ENCODE assay signal across 10 cellular contexts in the genomic region with DNA sequence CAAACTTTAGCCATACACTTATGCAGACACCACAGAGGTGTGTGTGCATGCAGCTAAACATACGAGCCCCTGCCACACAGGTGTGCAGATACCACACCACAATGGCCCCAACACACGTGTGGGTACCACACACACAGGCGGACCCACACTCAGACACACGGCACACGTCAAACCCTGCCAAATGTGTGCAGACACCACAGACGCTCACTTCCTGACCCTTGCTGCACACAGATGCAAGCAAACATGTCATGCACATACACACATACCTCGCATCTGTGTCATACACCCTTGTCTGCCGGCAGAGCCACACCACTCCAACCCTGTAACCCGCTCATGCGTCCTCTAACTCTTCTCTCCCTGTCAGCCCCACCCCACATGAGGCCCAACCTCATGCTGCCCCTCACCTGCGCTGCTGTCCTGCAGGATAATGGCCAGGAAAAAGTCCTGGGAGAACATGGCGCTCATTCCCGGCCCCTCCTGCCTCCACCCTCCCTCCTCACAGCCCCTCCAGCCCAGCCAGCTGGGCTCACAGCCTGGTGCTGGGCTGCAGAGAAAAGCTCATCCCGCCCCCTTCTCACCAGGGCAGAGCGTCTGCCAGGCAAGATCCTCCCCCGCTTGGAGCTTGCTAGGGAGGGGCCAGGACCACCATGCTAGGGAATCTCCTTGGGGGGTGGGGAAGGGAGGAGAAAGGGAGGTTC. TPM values are rescaled to one million over a fixed set of nuclear protein-coding genes. Genes with fewer than 3 reads are reported as not detected.
DNase-seq lines count a peak whose midpoint lies in the region; ATAC-seq and TF ChIP-seq lines count a peak whose summit lies in the region.
"Had no signal": no experiment of that assay in that cellular context is flagged by ENCODE, and none has a peak within 500 bp of the region (broad histone marks: within the 10 kb centered on the region; RNA-seq: fewer than 3 reads in every experiment).

No MANE protein-coding gene starts in this region.

- H3F3A ChIP-seq in MM.1S (ENCODE audit: insufficient read depth, low read length) = no peaks in the 10 kb centered on the region

- H3K27me3 Mint-ChIP-seq in activated T-cell treated with anti-CD3 and anti-CD28 coated beads, Interleukin-2, amount 50 U/mL, for 24 hours = no peaks in the 10 kb centered on the region
- H3K27me3 Mint-ChIP-seq in WTC11 (ENCODE audit: low read depth) = no peaks in the 10 kb centered on the region
- H3K27me3 Mint-ChIP-seq in stimulated activated naive CD8-positive, alpha-beta T cell treated with anti-CD3 and anti-CD28 coated beads, Interleukin-15, amount 100 ng/mL, for 72 hours = no peaks in the 10 kb centered on the region
- peaks cover 0 to 7% (median 0%) of the 10 kb centered on the region in 3 donors for H3K27me3 Mint-ChIP-seq in CD14-positive monocyte (ENCODE audit: low read depth in 3 of 3)

- H3K4me3 Mint-ChIP-seq in activated T-cell treated with anti-CD3 and anti-CD28 coated beads, Interleukin-2, amount 50 U/mL, for 24 hours = peak overlapping the region; percentile 26
- H3K4me3 Mint-ChIP-seq in WTC11 = no peak overlapping the region
- H3K4me3 Mint-ChIP-seq in stimulated activated naive CD8-positive, alpha-beta T cell treated with anti-CD3 and anti-CD28 coated beads, Interleukin-15, amount 100 ng/mL, for 72 hours = peak overlapping the region; percentile 5 to 44
- no peak overlapping the region for H3K4me3 Mint-ChIP-seq in CD14-positive monocyte
- H3K4me3 Mint-ChIP-seq: dendritic cell treated with granulocyte-macrophage colony-stimulating factor and Interleukin-4, amounts not matched to agents 40 ng/mL and 50 ng/mL, for 4 days had no signal

- peaks cover 9% of the 10 kb centered on the region for H3K4me1 ChIP-seq in MM.1S (ENCODE audit: low read length)

- H3K9ac ChIP-seq in MM.1S (ENCODE audit: low read length) = no peak overlapping the region

- H3K4me3 ChIP-seq in foreskin fibroblast (ENCODE audit: low read depth in 1 of 2, low read length in 2 of 2) = no peak overlapping the region
- H3K4me3 ChIP-seq in MM.1S (ENCODE audit: low read length) = no peak overlapping the region

- no peak for DNase-seq in activated T-cell treated with anti-CD3 and anti-CD28 coated beads, Interleukin-2, amount 50 U/mL, for 24 hours
- no peak for DNase-seq in activated T-cell treated with anti-CD3 and anti-CD28 coated beads, Interleukin-2, amount 50 U/mL, for 48 hours
- no peak for DNase-seq in WTC11 (ENCODE audit: low spot score)
- peak; percentile 61 to 74 for DNase-seq in foreskin fibroblast
- peak in 1 of 2 donors; percentile 29 for DNase-seq in stimulated activated naive CD8-positive, alpha-beta T cell treated with anti-CD3 and anti-CD28 coated beads, Interleukin-15, amount 100 ng/mL, for 72 hours
- DNase-seq in dermis blood vessel endothelial cell = no peak
- DNase-seq in CD14-positive monocyte (ENCODE audit: low spot score) = no peak
- no peak for DNase-seq in MM.1S
- DNase-seq: NCI-H2029 treated with DMSO at 0.1 percent for 48 hours had no signal

- TF ChIP-seq CTCF in WTC11 (IDR thresholded peaks at IDR 0.05) (no peak), foreskin fibroblast (IDR thresholded peaks at IDR 0.05; ENCODE audit: low read depth, low read length) (no peak), CD14-positive monocyte (IDR thresholded peaks at IDR 0.05) (no peak), MM.1S (IDR thresholded peaks at IDR 0.05; ENCODE audit: low read length) (no peak)

- intact Hi-C loops in CD14-positive monocyte (cut with micrococcal nuclease) = no loop called here

- H3K79me2 ChIP-seq in MM.1S (ENCODE audit: low read length) = no peaks in the 10 kb centered on the region

- H3K36me3 Mint-ChIP-seq in activated T-cell treated with anti-CD3 and anti-CD28 coated beads, Interleukin-2, amount 50 U/mL, for 24 hours (ENCODE audit: low read depth) = peaks cover 36% of the 10 kb centered on the region
- H3K36me3 Mint-ChIP-seq in WTC11 (no peaks in the 10 kb centered on the region), CD14-positive monocyte (no peaks in the 10 kb centered on the region)

- no peaks in the 10 kb centered on the region for H4K20me1 ChIP-seq in MM.1S (ENCODE audit: insufficient read depth, low read length)

- CTCF ChIA-PET in WTC11 (lab: Charles Lee) = interaction anchor here (0.9 to 2.4 kb wide), 7 partner anchors 19 to 214 kb away, joined by 3 to 23 read pairs (median 4); a partner anchor contains a TSS

- no peaks in the 10 kb centered on the region for H3K36me3 ChIP-seq in MM.1S (replicated peaks; ENCODE audit: insufficient read depth, low read length)

- no peaks in the 10 kb centered on the region for H3K9me3 Mint-ChIP-seq in activated T-cell treated with anti-CD3 and anti-CD28 coated beads, Interleukin-2, amount 50 U/mL, for 24 hours
- H3K9me3 Mint-ChIP-seq in WTC11 (no peaks in the 10 kb centered on the region), CD14-positive monocyte (no peaks in the 10 kb centered on the region)
- no peaks in the 10 kb centered on the region for H3K9me3 Mint-ChIP-seq in stimulated activated naive CD8-positive, alpha-beta T cell treated with anti-CD3 and anti-CD28 coated beads, Interleukin-15, amount 100 ng/mL, for 72 hours
- H3K9me3 Mint-ChIP-seq: dendritic cell treated with granulocyte-macrophage colony-stimulating factor and Interleukin-4, amounts not matched to agents 40 ng/mL and 50 ng/mL, for 4 days had no signal

- no peaks in the 10 kb centered on the region for H3K9me2 ChIP-seq in MM.1S (replicated peaks; ENCODE audit: insufficient read depth, low read length)

- peak overlapping the region; percentile 66 for H3K27ac Mint-ChIP-seq in activated T-cell treated with anti-CD3 and anti-CD28 coated beads, Interleukin-2, amount 50 U/mL, for 24 hours
- no peak overlapping the region for H3K27ac Mint-ChIP-seq in WTC11
- H3K27ac Mint-ChIP-seq in stimulated activated naive CD8-positive, alpha-beta T cell treated with anti-CD3 and anti-CD28 coated beads, Interleukin-15, amount 100 ng/mL, for 72 hours = no peak overlapping the region
- H3K27ac Mint-ChIP-seq in CD14-positive monocyte = no peak overlapping the region
- H3K27ac Mint-ChIP-seq: dendritic cell treated with granulocyte-macrophage colony-stimulating factor and Interleukin-4, amounts not matched to agents 40 ng/mL and 50 ng/mL, for 4 days had no signal

- H3K4me2 ChIP-seq in MM.1S (ENCODE audit: low read depth, low read length) = no peak overlapping the region

- peak; percentile 35 for ATAC-seq in WTC11
- ATAC-seq in stimulated activated naive CD8-positive, alpha-beta T cell treated with anti-CD3 and anti-CD28 coated beads, Interleukin-15, amount 100 ng/mL, for 72 hours = peak; percentile 47

- peaks cover 85% of the 10 kb centered on the region for H3K4me1 Mint-ChIP-seq in activated T-cell treated with anti-CD3 and anti-CD28 coated beads, Interleukin-2, amount 50 U/mL, for 24 hours (ENCODE audit: low read depth)
- H3K4me1 Mint-ChIP-seq in WTC11 = peaks cover 18% of the 10 kb centered on the region
- peaks cover 89% of the 10 kb centered on the region for H3K4me1 Mint-ChIP-seq in stimulated activated naive CD8-positive, alpha-beta T cell treated with anti-CD3 and anti-CD28 coated beads, Interleukin-15, amount 100 ng/mL, for 72 hours
- peaks cover 11% of the 10 kb centered on the region for H3K4me1 Mint-ChIP-seq in CD14-positive monocyte

- H3K27me3 ChIP-seq in MM.1S (replicated peaks; ENCODE audit: insufficient read depth, low read length) = no peaks in the 10 kb centered on the region

- POLR2A ChIA-PET in WTC11 (lab: Charles Lee) = interaction anchor here (0.9 to 1.4 kb wide), 3 partner anchors 9 to 25 kb away, joined by 3 read pairs; a partner anchor contains a TSS

- H3K27ac ChIP-seq in MM.1S (ENCODE audit: low read length) = no peak overlapping the region

- H2AFZ ChIP-seq in MM.1S (ENCODE audit: low read length) = no peak overlapping the region

- H3K9me3 ChIP-seq in MM.1S (replicated peaks; ENCODE audit: insufficient read depth, low read length) = no peaks in the 10 kb centered on the region

TF ChIP-seq in WTC11, 78 proteins besides CTCF, POLR2A, EP300 and RAD21 (continues in another document):
- TF ChIP-seq ZNF396 (CRISPR knock-in tag; IDR thresholded peaks at IDR 0.05; ENCODE audit: borderline replicate concordance) = no peak
- TF ChIP-seq, protein P1, sequence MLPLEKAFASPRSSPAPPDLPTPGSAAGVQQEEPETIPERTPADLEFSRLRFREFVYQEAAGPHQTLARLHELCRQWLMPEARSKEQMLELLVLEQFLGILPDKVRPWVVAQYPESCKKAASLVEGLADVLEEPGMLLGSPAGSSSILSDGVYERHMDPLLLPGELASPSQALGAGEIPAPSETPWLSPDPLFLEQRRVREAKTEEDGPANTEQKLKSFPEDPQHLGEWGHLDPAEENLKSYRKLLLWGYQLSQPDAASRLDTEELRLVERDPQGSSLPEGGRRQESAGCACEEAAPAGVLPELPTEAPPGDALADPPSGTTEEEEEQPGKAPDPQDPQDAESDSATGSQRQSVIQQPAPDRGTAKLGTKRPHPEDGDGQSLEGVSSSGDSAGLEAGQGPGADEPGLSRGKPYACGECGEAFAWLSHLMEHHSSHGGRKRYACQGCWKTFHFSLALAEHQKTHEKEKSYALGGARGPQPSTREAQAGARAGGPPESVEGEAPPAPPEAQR (CRISPR knock-in tag; IDR thresholded peaks at IDR 0.05) = no peak
- TF ChIP-seq ZNF219 (CRISPR knock-in tag; IDR thresholded peaks at IDR 0.05; ENCODE audit: borderline replicate concordance) = no peak
- TF ChIP-seq, protein P2, sequence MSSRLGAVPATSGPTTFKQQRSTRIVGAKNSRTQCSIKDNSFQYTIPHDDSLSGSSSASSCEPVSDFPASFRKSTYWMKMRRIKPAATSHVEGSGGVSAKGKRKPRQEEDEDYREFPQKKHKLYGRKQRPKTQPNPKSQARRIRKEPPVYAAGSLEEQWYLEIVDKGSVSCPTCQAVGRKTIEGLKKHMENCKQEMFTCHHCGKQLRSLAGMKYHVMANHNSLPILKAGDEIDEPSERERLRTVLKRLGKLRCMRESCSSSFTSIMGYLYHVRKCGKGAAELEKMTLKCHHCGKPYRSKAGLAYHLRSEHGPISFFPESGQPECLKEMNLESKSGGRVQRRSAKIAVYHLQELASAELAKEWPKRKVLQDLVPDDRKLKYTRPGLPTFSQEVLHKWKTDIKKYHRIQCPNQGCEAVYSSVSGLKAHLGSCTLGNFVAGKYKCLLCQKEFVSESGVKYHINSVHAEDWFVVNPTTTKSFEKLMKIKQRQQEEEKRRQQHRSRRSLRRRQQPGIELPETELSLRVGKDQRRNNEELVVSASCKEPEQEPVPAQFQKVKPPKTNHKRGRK (CRISPR knock-in tag; IDR thresholded peaks at IDR 0.05; ENCODE audit: borderline replicate concordance) = no peak

RNA-seq across cellular contexts. Expression of a gene that starts 14.2 kb away (rescaled TPM):
- total RNA-seq in WTC11 (2021) = 4.4 to 6.6 TPM (median 5.6 TPM) in 3 replicates
- total RNA-seq in dermis blood vessel endothelial cell = 25.2 and 27.6 TPM in 2 replicates
- polyA plus RNA-seq in CD14-positive monocyte = 1 to 10 TPM; 4.2 to 4.9 TPM

RNA-seq across cellular contexts. Expression of a gene that starts 14.4 kb away (rescaled TPM):
- total RNA-seq in WTC11 (2021) (32.1 to 33.1 TPM (median 32.7 TPM) in 3 replicates), dermis blood vessel endothelial cell (43.9 and 52.9 TPM in 2 replicates)
- polyA plus RNA-seq in CD14-positive monocyte = 1 to 10 TPM in 1 of 2 donors, under 1 TPM in 1; 0.85 to 2.5 TPM

RNA-seq across cellular contexts. Expression of a gene that starts 36.3 kb away (rescaled TPM):
- total RNA-seq in WTC11 (2021) = 1.4 to 2.4 TPM (median 1.7 TPM) in 3 replicates
- 0.19 and 0.51 TPM in 2 replicates for total RNA-seq in dermis blood vessel endothelial cell
- polyA plus RNA-seq in CD14-positive monocyte = not detected

Comparison
In these comparisons a context has a peak if more than half of its experiments do, and no peak if none do; other contexts are left out.
1. DNase-seq: peak in foreskin fibroblast (2 of 2); none in activated T-cell treated with anti-CD3 and anti-CD28 coated beads, Interleukin-2, amount 50 U/mL, for 24 hours (single experiment), activated T-cell treated with anti-CD3 and anti-CD28 coated beads, Interleukin-2, amount 50 U/mL, for 48 hours (0 of 2), WTC11 (single experiment), dermis blood vessel endothelial cell (single experiment), CD14-positive monocyte (single experiment) and MM.1S (single experiment).
2. H3K4me3 Mint-ChIP-seq: peak in activated T-cell treated with anti-CD3 and anti-CD28 coated beads, Interleukin-2, amount 50 U/mL, for 24 hours (single experiment) and stimulated activated naive CD8-positive, alpha-beta T cell treated with anti-CD3 and anti-CD28 coated beads, Interleukin-15, amount 100 ng/mL, for 72 hours (2 of 2); none in WTC11 (single experiment) and CD14-positive monocyte (0 of 2).